Comparison of ENCODE assay signal across 19 cellular contexts in genomic region chr13:91652389-91652788, GRCh38.
"Had no signal": no experiment of that assay in that cellular context is flagged by ENCODE, and none has a peak within 500 bp of the region (broad histone marks: within the 10 kb centered on the region; RNA-seq: fewer than 3 reads in every experiment).

No MANE protein-coding gene starts in this region.

- DNase-seq: activated CD4-positive, CD25-positive, alpha-beta regulatory T cell treated with anti-CD3 and anti-CD28 coated beads, Interleukin-2, amount 50 U/mL, for 72 hours; activated gamma-delta T cell treated with Interleukin-2 at 50 U/mL for 16 hours; activated T-cell treated with anti-CD3 and anti-CD28 coated beads for 4 hours; adrenal gland; effector memory CD8-positive, alpha-beta T cell; foreskin fibroblast; kidney; left ventricle myocardium inferior; retina; stimulated activated CD4-positive, alpha-beta T cell treated with anti-CD3 and anti-CD28 coated beads, Interleukin-12 subunit alpha, Interleukin-12 subunit beta, amount 100 ng/mL, for 4 hours; stimulated activated CD4-positive, alpha-beta T cell treated with anti-CD3 and anti-CD28 coated beads, Interleukin-1b, Interleukin-23, amount 100 ng/mL, for 48 hours; stimulated activated CD8-positive, alpha-beta memory T cell treated with anti-CD3 and anti-CD28 coated beads, Interleukin-4, amount 100 ng/mL, for 48 hours; stimulated activated naive CD4-positive, alpha-beta T cell; T-helper 1 cell had no signal

- H3K27ac Mint-ChIP-seq: activated naive CD4-positive, alpha-beta T cell treated with anti-CD3 and anti-CD28 coated beads, Interleukin-2, amount 50 U/mL, for 72 hours; activated T-helper 1 cell treated with anti-CD3 and anti-CD28 coated beads, Interleukin-12 subunit alpha, Interleukin-12 subunit beta, Interleukin-2, Interleukin-4 antibody, amounts not matched to agents 30 ng/mL and 10 ng/mL and 1 ng/mL, durations not matched to agents 14 hours and 24 hours and 36 hours; effector memory CD8-positive, alpha-beta T cell had no signal

- H3K36me3 Mint-ChIP-seq: activated naive CD4-positive, alpha-beta T cell treated with anti-CD3 and anti-CD28 coated beads, Interleukin-2, amount 50 U/mL, for 72 hours had no signal

- H2AFZ ChIP-seq: hepatocyte had no signal

- FAIRE-seq: kidney had no signal

- ATAC-seq: activated naive CD4-positive, alpha-beta T cell treated with anti-CD3 and anti-CD28 coated beads, Interleukin-2, amount 50 U/mL, for 72 hours; effector memory CD8-positive, alpha-beta T cell had no signal

- H3K9me3 Mint-ChIP-seq: activated T-helper 1 cell treated with anti-CD3 and anti-CD28 coated beads, Interleukin-12 subunit alpha, Interleukin-12 subunit beta, Interleukin-2, Interleukin-4 antibody, amounts not matched to agents 30 ng/mL and 10 ng/mL and 1 ng/mL, durations not matched to agents 14 hours and 24 hours and 36 hours; neural crest cell had no signal

- H3K9me3 ChIP-seq: adrenal gland, left ventricle myocardium inferior had no signal

- H3K79me2 ChIP-seq: hepatocyte had no signal

- H3K4me3 Mint-ChIP-seq: activated T-helper 1 cell treated with anti-CD3 and anti-CD28 coated beads, Interleukin-12 subunit alpha, Interleukin-12 subunit beta, Interleukin-2, Interleukin-4 antibody, amounts not matched to agents 30 ng/mL and 10 ng/mL and 1 ng/mL, durations not matched to agents 14 hours and 24 hours and 36 hours; effector memory CD8-positive, alpha-beta T cell; neural crest cell had no signal

- H3K27ac ChIP-seq: adrenal gland, cardiac muscle cell, hepatocyte, left ventricle myocardium inferior had no signal

- H3K36me3 ChIP-seq: adrenal gland, cardiac muscle cell, left ventricle myocardium inferior had no signal

- H3K4me2 ChIP-seq: hepatocyte had no signal

- H3K27me3 Mint-ChIP-seq: effector memory CD8-positive, alpha-beta T cell had no signal

- H3K4me1 ChIP-seq: adrenal gland, left ventricle myocardium inferior had no signal

- H3K27me3 ChIP-seq: adrenal gland, cardiac muscle cell, hepatocyte had no signal

- H3K4me1 Mint-ChIP-seq: neural crest cell had no signal

- H3K4me3 ChIP-seq: adrenal gland, cardiac muscle cell, hepatocyte, left ventricle myocardium inferior had no signal
